Comparison of ENCODE assay signal across 8 cellular contexts in the genomic region with DNA sequence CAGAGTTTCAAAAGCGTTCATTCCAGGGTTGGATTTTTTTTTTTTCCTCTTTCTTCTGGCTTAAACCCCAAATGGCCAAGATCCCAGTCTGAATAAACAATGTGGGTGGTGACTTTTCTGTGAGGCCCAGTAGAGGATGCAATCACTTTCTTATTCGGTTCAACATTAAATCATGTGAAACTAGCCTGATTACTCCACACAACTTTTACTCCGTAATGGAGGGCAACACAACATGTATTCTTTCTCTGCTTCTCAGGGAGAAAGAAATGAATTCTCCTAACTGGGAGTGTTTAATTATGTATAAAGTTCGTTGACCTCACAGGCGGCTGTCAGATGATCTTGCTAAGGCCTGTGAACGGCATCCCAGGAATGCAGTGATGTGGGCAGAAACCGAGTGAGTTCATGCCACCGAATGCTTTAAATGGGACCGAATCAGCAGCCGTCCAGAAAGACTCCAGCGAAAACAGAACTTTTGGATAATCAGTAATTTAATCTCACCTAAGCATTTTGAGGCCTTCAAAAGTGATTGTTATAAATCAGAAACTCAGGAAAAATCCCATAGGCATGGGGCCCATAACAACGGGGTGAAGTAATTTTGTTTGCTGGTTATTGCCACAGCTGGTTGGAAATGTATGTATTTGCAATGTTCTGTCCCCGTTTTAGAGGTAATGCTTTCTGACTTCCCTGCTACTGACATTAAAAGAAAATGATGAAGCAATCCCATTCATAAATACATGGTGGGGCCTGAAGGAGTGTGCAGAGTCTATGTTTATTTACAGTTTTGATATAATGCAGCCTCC.
DNase-seq lines count a peak whose midpoint lies in the region; ATAC-seq lines count a peak whose summit lies in the region.

No MANE protein-coding gene starts in this region.

- ATAC-seq in GM18909 (IDR thresholded peaks at IDR 0.05; ENCODE audit: poor library complexity, unreplicated experiment): no peak

- peak; percentile 78 for DNase-seq in AG08396 (ENCODE audit: low spot score)
- DNase-seq in M059J (ENCODE audit: low read depth): peak; percentile 91
- peak; percentile 93 for DNase-seq in epidermal melanocyte (ENCODE audit: insufficient read length, low spot score)
- DNase-seq in mucosa of gallbladder (ENCODE audit: low spot score): peak; percentile 81
- DNase-seq in SHP77 treated with DMSO at 0.1 percent for 48 hours (lab: John Stamatoyannopoulos, UW): no peak
- no peak for DNase-seq in activated CD8-positive, alpha-beta memory T cell treated with anti-CD3 and anti-CD28 coated beads, Interleukin-2, amount 50 U/mL, for 48 hours
- no peak for DNase-seq in effector CD4-positive, alpha-beta T cell

Comparison
In these comparisons a context has a peak if more than half of its experiments do, and no peak if none do; other contexts are left out.
1. DNase-seq: peak in AG08396 (single experiment), M059J (single experiment), epidermal melanocyte (single experiment) and mucosa of gallbladder (single experiment); none in SHP77 treated with DMSO at 0.1 percent for 48 hours (single experiment), activated CD8-positive, alpha-beta memory T cell treated with anti-CD3 and anti-CD28 coated beads, Interleukin-2, amount 50 U/mL, for 48 hours (single experiment) and effector CD4-positive, alpha-beta T cell (single experiment).